In genomic region chr20:62132421-62132820, GRCh38 we compare ENCODE assay signal across 1 cellular context.
TF ChIP-seq lines count a peak whose summit lies in the region.

No MANE protein-coding gene starts in this region.

TF ChIP-seq in WTC11, 78 proteins besides CTCF, POLR2A, EP300 and RAD21 (continued from another document):
- TF ChIP-seq ZNF532 (CRISPR knock-in tag; IDR thresholded peaks at IDR 0.05; ENCODE audit: borderline replicate concordance) (no peak), CBFB (CRISPR knock-in tag; IDR thresholded peaks at IDR 0.05; ENCODE audit: low read depth) (no peak), RORB (CRISPR knock-in tag; IDR thresholded peaks at IDR 0.05) (no peak), ATF1 (CRISPR knock-in tag; IDR thresholded peaks at IDR 0.05) (no peak), EMX1 (CRISPR knock-in tag; IDR thresholded peaks at IDR 0.05) (no peak), CREM (CRISPR knock-in tag; IDR thresholded peaks at IDR 0.05) (no peak), ZNF281 (CRISPR knock-in tag; IDR thresholded peaks at IDR 0.05) (no peak), TCF7 (CRISPR knock-in tag; IDR thresholded peaks at IDR 0.05; ENCODE audit: low read depth) (no peak), E2F5 (CRISPR knock-in tag; IDR thresholded peaks at IDR 0.05) (no peak)
